In the genomic region with DNA sequence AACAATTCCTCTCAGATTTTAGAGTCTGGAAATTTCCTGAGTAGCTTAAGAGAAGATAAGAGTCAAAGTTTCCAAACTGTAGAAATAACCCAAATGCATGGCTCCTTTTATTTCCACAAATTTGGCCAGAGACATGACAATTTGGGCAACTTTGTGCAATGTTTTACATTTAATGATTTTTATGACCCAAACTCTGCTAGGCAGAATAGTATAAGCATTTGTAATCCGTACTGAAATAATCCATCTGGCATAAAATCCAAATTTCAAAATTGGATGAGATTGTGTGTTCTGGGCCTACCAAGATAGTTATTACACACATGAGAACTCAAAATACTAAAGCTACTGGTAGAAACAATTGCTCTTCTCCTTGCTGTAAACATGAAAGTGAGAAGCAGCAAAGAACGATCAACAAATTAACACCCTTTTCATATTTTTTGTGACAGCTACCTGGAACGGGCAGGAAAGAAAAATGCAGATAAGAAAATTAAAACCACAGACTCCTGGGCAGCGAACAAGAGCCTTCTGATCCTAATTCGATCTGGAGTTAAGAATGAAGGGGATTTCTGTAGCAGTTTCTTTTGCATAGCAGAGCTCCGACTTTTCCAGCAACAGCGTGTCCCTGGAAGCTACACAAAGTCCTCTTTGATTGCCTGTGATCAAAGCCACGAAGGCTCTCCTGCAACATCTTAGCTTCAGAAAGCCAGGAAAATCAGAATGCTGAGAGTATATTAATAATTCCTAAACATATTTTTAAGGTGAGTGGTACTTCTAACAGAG, we compare ENCODE assay signal across 13 cellular contexts.
"Had no signal": no experiment of that assay in that cellular context is flagged by ENCODE, and none has a peak within 500 bp of the region (broad histone marks: within the 10 kb centered on the region; RNA-seq: fewer than 3 reads in every experiment).

No MANE protein-coding gene starts in this region.

- H3K36me3 ChIP-seq: vagina had no signal

- H3K27me3 ChIP-seq: vagina had no signal

- DNase-seq: activated CD4-positive, alpha-beta T cell treated with anti-CD3 and anti-CD28 coated beads, Interleukin-2, amount 50 U/mL, for 4 hours; activated CD8-positive, alpha-beta memory T cell treated with anti-CD3 and anti-CD28 coated beads, Interleukin-2, amount 10 ng/mL, durations not matched to agents 7 days and 5 days; activated effector memory CD4-positive, alpha-beta T cell treated with Interleukin-2 at 50 U/mL for 16 hours; activated T-cell treated with anti-CD3 and anti-CD28 coated beads, Interleukin-2, amount 50 U/mL, for 24 hours; amniotic stem cell; effector memory CD8-positive, alpha-beta T cell; glutamatergic neuron; stimulated activated CD4-positive, alpha-beta T cell treated with anti-CD3 and anti-CD28 coated beads, Interleukin-4, amount 100 ng/mL, for 4 hours; stimulated activated naive CD8-positive, alpha-beta T cell treated with anti-CD3 and anti-CD28 coated beads, Interleukin-15, amount 100 ng/mL, for 72 hours; T-helper 2 cell had no signal

- ATAC-seq: activated CD8-positive, alpha-beta memory T cell treated with anti-CD3 and anti-CD28 coated beads, Interleukin-2, amount 10 ng/mL, durations not matched to agents 7 days and 5 days; effector memory CD8-positive, alpha-beta T cell; stimulated activated naive CD8-positive, alpha-beta T cell treated with anti-CD3 and anti-CD28 coated beads, Interleukin-15, amount 100 ng/mL, for 72 hours had no signal

- H3K9me3 ChIP-seq: vagina had no signal

- H3K27ac ChIP-seq: epithelial cell of prostate, skin epidermis, vagina had no signal

- H3K4me1 ChIP-seq: vagina had no signal

- H3K4me3 ChIP-seq: skin epidermis, vagina had no signal
